In genomic region chr12:6074979-6075585, GRCh38 we compare ENCODE assay signal across 9 cellular contexts. TPM values are rescaled to one million over a fixed set of nuclear protein-coding genes. Genes with fewer than 3 reads are reported as not detected.
DNase-seq lines count a peak whose midpoint lies in the region; ATAC-seq and TF ChIP-seq lines count a peak whose summit lies in the region.
"Had no signal": no experiment of that assay in that cellular context is flagged by ENCODE, and none has a peak within 500 bp of the region (broad histone marks: within the 10 kb centered on the region; RNA-seq: fewer than 3 reads in every experiment).

No MANE protein-coding gene starts in this region.

- H3K27me3 Mint-ChIP-seq in HFFc6 (ENCODE audit: insufficient read depth): peaks cover 2% of the 10 kb centered on the region; the same call in 1 of the 2 replicates

- peaks cover 28% of the 10 kb centered on the region for H3K4me1 Mint-ChIP-seq in HFFc6 (ENCODE audit: low read depth)

- no peak overlapping the region; the same call in 1 of the 2 replicates for H3K27ac Mint-ChIP-seq in HFFc6

- DNase-seq in HFFc6: no peak
- DNase-seq in activated T-cell treated with anti-CD3 and anti-CD28 coated beads, Interleukin-2, amount 50 U/mL, for 1 hour: peak; percentile 31
- peak; percentile 50 for DNase-seq in iPS-NIHi7 (ENCODE audit: extremely low spot score)
- peak; percentile 13 to 20 for DNase-seq in stimulated activated CD4-positive, alpha-beta T cell treated with anti-CD3 and anti-CD28 coated beads, Interleukin-4, amount 100 ng/mL, for 4 hours
- DNase-seq in mucosa of gallbladder (ENCODE audit: low spot score): no peak
- DNase-seq in cerebellar cortex (ENCODE audit: low spot score): no peak

- ATAC-seq in GM19023 (IDR thresholded peaks at IDR 0.05; ENCODE audit: unreplicated experiment) (no peak), GM21786 (IDR thresholded peaks at IDR 0.05; ENCODE audit: unreplicated experiment) (no peak)

- peak overlapping the region; percentile 24; the same call in 1 of the 2 replicates for H3K4me3 Mint-ChIP-seq in HFFc6

- no peaks in the 10 kb centered on the region for H3K36me3 Mint-ChIP-seq in HFFc6 (ENCODE audit: low read depth)

- TF ChIP-seq CTCF in HFFc6 (IDR thresholded peaks at IDR 0.05): no peak

- no peaks in the 10 kb centered on the region for H3K9me3 Mint-ChIP-seq in HFFc6
- H3K9me3 Mint-ChIP-seq: nephron had no signal

RNA-seq across cellular contexts. Expression of gene VWF, which starts 49.4 kb away (rescaled TPM):
- under 1 TPM; 0.02 to 0.25 (median 0.10) TPM for total RNA-seq in HFFc6 (2021; fragmentation: NEBNext Ultra II Directional; extraction: Animal tissue kit (Norgen Biotek cat#: 25700))
- total RNA-seq in mucosa of gallbladder: 97.3 TPM

Comparison
In these comparisons a context has a peak if more than half of its experiments do, and no peak if none do; other contexts are left out.
1. DNase-seq: peak in activated T-cell treated with anti-CD3 and anti-CD28 coated beads, Interleukin-2, amount 50 U/mL, for 1 hour (single experiment), iPS-NIHi7 (single experiment) and stimulated activated CD4-positive, alpha-beta T cell treated with anti-CD3 and anti-CD28 coated beads, Interleukin-4, amount 100 ng/mL, for 4 hours (2 of 2); none in HFFc6 (single experiment), mucosa of gallbladder (single experiment) and cerebellar cortex (single experiment).
2. RNA of gene VWF, which starts 49.4 kb away (total RNA-seq): 97.3 TPM in mucosa of gallbladder (single experiment); 0.02 to 0.25 TPM in HFFc6; every median in the first group is over 10 times any median in the second.